16 cellular contexts compared by ENCODE assay signal in genomic region chr5:79773612-79774011, GRCh38.
"Had no signal": no experiment of that assay in that cellular context is flagged by ENCODE, and none has a peak within 500 bp of the region (broad histone marks: within the 10 kb centered on the region; RNA-seq: fewer than 3 reads in every experiment).

No MANE protein-coding gene starts in this region.

- H3K27me3 Mint-ChIP-seq: type B pancreatic cell had no signal

- ATAC-seq: natural killer cell had no signal

- H3K4me1 Mint-ChIP-seq: natural killer cell, neural progenitor cell had no signal

- H3K9me3 ChIP-seq: prostate gland, suprapubic skin, thyroid gland had no signal

- H3K9me3 Mint-ChIP-seq: natural killer cell, type B pancreatic cell had no signal

- H3K4me3 Mint-ChIP-seq: mesothelial cell of epicardium, natural killer cell, neural progenitor cell, type B pancreatic cell had no signal

- H3K36me3 ChIP-seq: neural progenitor cell, prostate gland, suprapubic skin, thyroid gland had no signal

- H3K79me2 ChIP-seq: parathyroid adenoma had no signal

- H3K27me3 ChIP-seq: heart left ventricle, neural progenitor cell, suprapubic skin, thyroid gland had no signal

- H3K4me1 ChIP-seq: neural progenitor cell, parathyroid adenoma, prostate gland, suprapubic skin had no signal

- DNase-seq: effector CD4-positive, alpha-beta T cell; foreskin melanocyte; heart left ventricle; hippocampal formation; kidney glomerular epithelial cell; natural killer cell; stimulated activated CD4-positive, alpha-beta T cell treated with anti-CD3 and anti-CD28 coated beads, Interleukin-4, amount 100 ng/mL, for 4 hours; stimulated activated naive CD4-positive, alpha-beta T cell; thyroid gland had no signal

- H3K36me3 Mint-ChIP-seq: natural killer cell, type B pancreatic cell had no signal

- H3K4me2 ChIP-seq: neural progenitor cell had no signal

- H3K27ac ChIP-seq: coronary artery, neural progenitor cell, parathyroid adenoma, prostate gland, suprapubic skin, thyroid gland had no signal

- H3K4me3 ChIP-seq: coronary artery, heart left ventricle, neural progenitor cell, prostate gland, suprapubic skin, thyroid gland had no signal

- H2AFZ ChIP-seq: parathyroid adenoma had no signal

- H3K27ac Mint-ChIP-seq: mesothelial cell of epicardium, natural killer cell, neural progenitor cell, type B pancreatic cell had no signal
